Comparison of ENCODE assay signal across 1 cellular context in genomic region chr15:85710340-85710842, GRCh38.
TF ChIP-seq lines count a peak whose summit lies in the region.

No MANE protein-coding gene starts in this region.

TF ChIP-seq in GM12878, 131 proteins besides CTCF, POLR2A, EP300 and RAD21 (continued from another document and continues in another):
- TF ChIP-seq BHLHE40 (IDR thresholded peaks at IDR 0.05; ENCODE audit: borderline replicate concordance in 1 of 2, low read depth in 2 of 2, low read length in 1 of 2) (peak; percentile 65 to 78), SIX5 (IDR thresholded peaks at IDR 0.05; ENCODE audit: low read depth, low read length, severe bottlenecking) (no peak), RB1 (IDR thresholded peaks at IDR 0.05; ENCODE audit: borderline replicate concordance) (no peak), ETV6 (conservative IDR thresholded peaks at IDR 0.05 in 1 of 2, IDR thresholded peaks at IDR 0.05 in 1 of 2; ENCODE audit: borderline replicate concordance in 1 of 2, low read depth in 1 of 2) (peak in 1 of 2 experiments; percentile 82; a peak in 2 of 4 replicates), RELA (IDR thresholded peaks at IDR 0.05; ENCODE audit: borderline replicate concordance, partially characterized antibody) (peak; percentile 8), MTA3 (IDR thresholded peaks at IDR 0.05; ENCODE audit: borderline replicate concordance, low read length) (peak; percentile 92), SPI1 (IDR thresholded peaks at IDR 0.05; ENCODE audit: borderline replicate concordance, insufficient read depth, low read depth, low read length) (peak; percentile 78), ATF7 (IDR thresholded peaks at IDR 0.05; ENCODE audit: low read depth) (peak; percentile 89), RAD51 (IDR thresholded peaks at IDR 0.05) (peak; percentile 79), POLR2AphosphoS5 (IDR thresholded peaks at IDR 0.05; ENCODE audit: low read length) (peak; percentile 92), IKZF1 (conservative IDR thresholded peaks at IDR 0.05) (peak; percentile 77), ZNF24 (IDR thresholded peaks at IDR 0.05) (peak; percentile 66; the same call in 1 of the 2 replicates), BACH1 (IDR thresholded peaks at IDR 0.05; ENCODE audit: borderline replicate concordance) (peak; percentile 74; the same call in 1 of the 2 replicates), FOXM1 (IDR thresholded peaks at IDR 0.05; ENCODE audit: low read depth, low read length) (peak; percentile 97), CEBPB (IDR thresholded peaks at IDR 0.05; ENCODE audit: borderline replicate concordance in 1 of 2, low read depth in 2 of 2, low read length in 2 of 2) (peak in 1 of 2 experiments; percentile 62; a peak in 1 of 4 replicates), JUND (IDR thresholded peaks at IDR 0.05; ENCODE audit: low read depth, low read length) (peak; percentile 41; the same call in 1 of the 2 replicates), IKZF2 (IDR thresholded peaks at IDR 0.05) (peak; percentile 74 to 87), NRF1 (conservative IDR thresholded peaks at IDR 0.05; ENCODE audit: low read depth, low read length) (no peak), JUNB (IDR thresholded peaks at IDR 0.05) (peak; percentile 100), SMC3 (IDR thresholded peaks at IDR 0.05; ENCODE audit: borderline replicate concordance, low read length) (no peak), NFXL1 (IDR thresholded peaks at IDR 0.05; ENCODE audit: borderline replicate concordance) (no peak), MTA2 (IDR thresholded peaks at IDR 0.05; ENCODE audit: low read depth) (peak; percentile 83), CUX1 (IDR thresholded peaks at IDR 0.05; ENCODE audit: insufficient replicate concordance, low read depth, low read length) (no peak), BMI1 (IDR thresholded peaks at IDR 0.05; ENCODE audit: borderline replicate concordance) (peak; percentile 71; the same call in 1 of the 2 replicates), CREB1 (IDR thresholded peaks at IDR 0.05; ENCODE audit: low read depth) (peak; percentile 77), DPF2 (IDR thresholded peaks at IDR 0.05) (peak; percentile 96), TBL1XR1 (IDR thresholded peaks at IDR 0.05; ENCODE audit: low read depth, low read length) (no peak), STAT3 (IDR thresholded peaks at IDR 0.05; ENCODE audit: low read depth, low read length) (peak; percentile 58; the same call in 1 of the 2 replicates), CBX5 (IDR thresholded peaks at IDR 0.05; ENCODE audit: low read depth) (no peak), SKIL (IDR thresholded peaks at IDR 0.05; ENCODE audit: low read depth, poor library complexity, severe bottlenecking) (peak; percentile 67), BCL11A (IDR thresholded peaks at IDR 0.05; ENCODE audit: low read depth, low read length) (peak; percentile 97), ZNF217 (IDR thresholded peaks at IDR 0.05) (no peak), BCLAF1 (IDR thresholded peaks at IDR 0.05) (0 out of 2 replicates have a peak, but pooled peaks have one; percentile 28), GABPA (IDR thresholded peaks at IDR 0.05; ENCODE audit: low read depth) (peak; percentile 77), ZNF384 (IDR thresholded peaks at IDR 0.05; ENCODE audit: borderline replicate concordance, low read depth, low read length) (no peak), TAF1 (IDR thresholded peaks at IDR 0.05; ENCODE audit: borderline replicate concordance, low read depth, low read length) (0 out of 2 replicates have a peak, but pooled peaks have one; percentile 67), RELB (IDR thresholded peaks at IDR 0.05; ENCODE audit: low read depth) (peak; percentile 41; the same call in 1 of the 2 replicates), TCF3 (IDR thresholded peaks at IDR 0.05; ENCODE audit: borderline replicate concordance, insufficient read depth, low read depth, low read length) (0 out of 2 replicates have a peak, but pooled peaks have one; percentile 75), IRF4 (IDR thresholded peaks at IDR 0.05; ENCODE audit: low read depth, low read length) (peak; percentile 97), CBFB (IDR thresholded peaks at IDR 0.05; ENCODE audit: low read depth) (peak; percentile 84; the same call in 1 of the 2 replicates), POU2F2 (IDR thresholded peaks at IDR 0.05; ENCODE audit: borderline replicate concordance, low read depth, low read length) (peak; percentile 80; the same call in 2 of the 3 replicates), NFIC (IDR thresholded peaks at IDR 0.05; ENCODE audit: low read depth, low read length) (peak; percentile 99), ZZZ3 (IDR thresholded peaks at IDR 0.05; ENCODE audit: control insufficient read depth, insufficient read length, low read depth) (no peak), SP1 (IDR thresholded peaks at IDR 0.05; ENCODE audit: low read depth, low read length) (peak; percentile 40), PML (IDR thresholded peaks at IDR 0.05; ENCODE audit: low read length) (peak; percentile 78; the same call in 1 of the 2 replicates), CREM (IDR thresholded peaks at IDR 0.05; ENCODE audit: low read depth) (peak; percentile 96), HDGF (IDR thresholded peaks at IDR 0.05) (peak; percentile 90)
- TF ChIP-seq, protein P1, sequence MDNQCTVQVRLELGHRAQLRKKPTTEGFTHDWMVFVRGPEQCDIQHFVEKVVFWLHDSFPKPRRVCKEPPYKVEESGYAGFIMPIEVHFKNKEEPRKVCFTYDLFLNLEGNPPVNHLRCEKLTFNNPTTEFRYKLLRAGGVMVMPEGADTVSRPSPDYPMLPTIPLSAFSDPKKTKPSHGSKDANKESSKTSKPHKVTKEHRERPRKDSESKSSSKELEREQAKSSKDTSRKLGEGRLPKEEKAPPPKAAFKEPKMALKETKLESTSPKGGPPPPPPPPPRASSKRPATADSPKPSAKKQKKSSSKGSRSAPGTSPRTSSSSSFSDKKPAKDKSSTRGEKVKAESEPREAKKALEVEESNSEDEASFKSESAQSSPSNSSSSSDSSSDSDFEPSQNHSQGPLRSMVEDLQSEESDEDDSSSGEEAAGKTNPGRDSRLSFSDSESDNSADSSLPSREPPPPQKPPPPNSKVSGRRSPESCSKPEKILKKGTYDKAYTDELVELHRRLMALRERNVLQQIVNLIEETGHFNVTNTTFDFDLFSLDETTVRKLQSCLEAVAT (IDR thresholded peaks at IDR 0.05), result peak; percentile 83
- TF ChIP-seq, protein P2, sequence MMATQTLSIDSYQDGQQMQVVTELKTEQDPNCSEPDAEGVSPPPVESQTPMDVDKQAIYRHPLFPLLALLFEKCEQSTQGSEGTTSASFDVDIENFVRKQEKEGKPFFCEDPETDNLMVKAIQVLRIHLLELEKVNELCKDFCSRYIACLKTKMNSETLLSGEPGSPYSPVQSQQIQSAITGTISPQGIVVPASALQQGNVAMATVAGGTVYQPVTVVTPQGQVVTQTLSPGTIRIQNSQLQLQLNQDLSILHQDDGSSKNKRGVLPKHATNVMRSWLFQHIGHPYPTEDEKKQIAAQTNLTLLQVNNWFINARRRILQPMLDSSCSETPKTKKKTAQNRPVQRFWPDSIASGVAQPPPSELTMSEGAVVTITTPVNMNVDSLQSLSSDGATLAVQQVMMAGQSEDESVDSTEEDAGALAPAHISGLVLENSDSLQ (IDR thresholded peaks at IDR 0.05), result peak; percentile 38; the same call in 1 of the 2 replicates
- TF ChIP-seq, protein P3, sequence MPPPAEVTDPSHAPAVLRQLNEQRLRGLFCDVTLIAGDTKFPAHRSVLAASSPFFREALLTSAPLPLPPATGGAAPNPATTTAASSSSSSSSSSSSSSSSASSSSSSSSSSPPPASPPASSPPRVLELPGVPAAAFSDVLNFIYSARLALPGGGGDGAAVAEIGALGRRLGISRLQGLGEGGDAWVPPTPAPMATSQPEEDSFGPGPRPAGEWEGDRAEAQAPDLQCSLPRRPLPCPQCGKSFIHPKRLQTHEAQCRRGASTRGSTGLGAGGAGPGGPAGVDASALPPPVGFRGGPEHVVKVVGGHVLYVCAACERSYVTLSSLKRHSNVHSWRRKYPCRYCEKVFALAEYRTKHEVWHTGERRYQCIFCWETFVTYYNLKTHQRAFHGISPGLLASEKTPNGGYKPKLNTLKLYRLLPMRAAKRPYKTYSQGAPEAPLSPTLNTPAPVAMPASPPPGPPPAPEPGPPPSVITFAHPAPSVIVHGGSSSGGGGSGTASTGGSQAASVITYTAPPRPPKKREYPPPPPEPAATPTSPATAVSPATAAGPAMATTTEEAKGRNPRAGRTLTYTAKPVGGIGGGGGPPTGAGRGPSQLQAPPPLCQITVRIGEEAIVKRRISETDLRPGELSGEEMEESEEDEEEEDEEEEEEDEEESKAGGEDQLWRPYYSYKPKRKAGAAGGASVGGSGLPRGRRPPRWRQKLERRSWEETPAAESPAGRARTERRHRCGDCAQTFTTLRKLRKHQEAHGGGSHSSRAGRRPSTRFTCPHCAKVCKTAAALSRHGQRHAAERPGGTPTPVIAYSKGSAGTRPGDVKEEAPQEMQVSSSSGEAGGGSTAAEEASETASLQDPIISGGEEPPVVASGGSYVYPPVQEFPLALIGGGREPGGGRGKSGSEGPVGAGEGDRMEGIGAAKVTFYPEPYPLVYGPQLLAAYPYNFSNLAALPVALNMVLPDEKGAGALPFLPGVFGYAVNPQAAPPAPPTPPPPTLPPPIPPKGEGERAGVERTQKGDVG (CRISPR knock-in tag; IDR thresholded peaks at IDR 0.05), result no peak
